Comparison of ENCODE assay signal across 33 cellular contexts in the genomic region with DNA sequence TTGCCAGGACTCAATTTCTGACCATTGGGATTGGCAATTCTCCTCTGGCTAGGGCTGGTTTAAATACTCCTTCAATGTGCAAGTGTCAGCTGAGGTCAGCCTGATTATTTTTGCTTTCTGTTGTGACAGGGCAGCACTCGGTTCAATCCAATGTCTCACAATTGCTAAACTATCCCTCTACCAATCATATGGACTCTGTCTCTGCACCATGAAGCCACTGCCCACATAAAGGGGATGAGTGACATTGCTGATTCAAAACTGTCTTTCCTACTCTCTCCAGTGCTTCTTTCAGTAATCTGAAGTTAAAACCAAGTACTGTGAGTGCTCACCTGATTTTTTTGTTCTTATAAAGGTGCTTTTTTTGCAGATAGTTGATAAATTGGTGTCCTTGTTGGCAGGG.
"Had no signal": no experiment of that assay in that cellular context is flagged by ENCODE, and none has a peak within 500 bp of the region (broad histone marks: within the 10 kb centered on the region; RNA-seq: fewer than 3 reads in every experiment).

No MANE protein-coding gene starts in this region.

- H3K27me3 ChIP-seq: adrenal gland, ascending aorta, body of pancreas, brain microvascular endothelial cell, breast epithelium, cardiac muscle cell had no signal

- H3K4me3 ChIP-seq: adrenal gland, ascending aorta, body of pancreas, breast epithelium, cardiac muscle cell had no signal

- ATAC-seq: activated naive CD4-positive, alpha-beta T cell treated with anti-CD3 and anti-CD28 coated beads, Interleukin-2, amount 50 U/mL, for 72 hours; activated naive CD8-positive, alpha-beta T cell treated with anti-CD3 and anti-CD28 coated beads, Interleukin-2, amount 50 U/mL, for 24 hours; activated T-cell treated with anti-CD3 and anti-CD28 coated beads, Interleukin-2, amount 50 U/mL, for 4 hours; activated T-cell treated with anti-CD3 and anti-CD28 coated beads, Interleukin-2, amount 50 U/mL, for 72 hours; activated T-helper 17 cell treated with anti-CD3 and anti-CD28 coated beads, Interleukin-2, amount 50 U/mL, for 72 hours; body of pancreas had no signal

- H3K4me1 ChIP-seq: adrenal gland, ascending aorta, body of pancreas, breast epithelium had no signal

- H3K9me3 ChIP-seq: adrenal gland, ascending aorta, body of pancreas, breast epithelium had no signal

- H3K27ac ChIP-seq: adrenal gland, ascending aorta, body of pancreas, brain microvascular endothelial cell, breast epithelium, cardiac muscle cell had no signal

- H3K36me3 ChIP-seq: adrenal gland, ascending aorta, brain microvascular endothelial cell, breast epithelium, cardiac muscle cell had no signal

- DNase-seq: activated effector memory CD4-positive, alpha-beta T cell treated with anti-CD3 and anti-CD28 coated beads, Interleukin-2, amount 50 U/mL, for 16 hours; activated effector memory CD4-positive, alpha-beta T cell treated with Interleukin-2 at 50 U/mL for 16 hours; activated gamma-delta T cell; activated gamma-delta T cell treated with Interleukin-2 at 50 U/mL for 16 hours; activated naive CD4-positive, alpha-beta T cell; activated naive CD4-positive, alpha-beta T cell treated with anti-CD3 and anti-CD28 coated beads for 36 hours; activated naive CD4-positive, alpha-beta T cell treated with anti-CD3 and anti-CD28 coated beads, Interleukin-2, amount 10 ng/mL, durations not matched to agents 7 days and 5 days; activated naive CD4-positive, alpha-beta T cell treated with anti-CD3 and anti-CD28 coated beads, Interleukin-2, amount 50 U/mL, for 16 hours; activated naive CD4-positive, alpha-beta T cell treated with Interleukin-2 at 50 U/mL for 16 hours; activated naive CD8-positive, alpha-beta T cell treated with anti-CD3 and anti-CD28 coated beads for 36 hours; activated naive CD8-positive, alpha-beta T cell treated with anti-CD3 and anti-CD28 coated beads, Interleukin-2, amount 10 ng/mL, durations not matched to agents 7 days and 5 days; activated naive CD8-positive, alpha-beta T cell treated with anti-CD3 and anti-CD28 coated beads, Interleukin-2, amount 50 U/mL, for 24 hours; activated T-cell treated with anti-CD3 and anti-CD28 coated beads for 4 hours; activated T-cell treated with anti-CD3 and anti-CD28 coated beads, Interleukin-2, amount 50 U/mL, for 1 hour; activated T-cell treated with anti-CD3 and anti-CD28 coated beads, Interleukin-2, amount 50 U/mL, for 24 hours; activated T-cell treated with anti-CD3 and anti-CD28 coated beads, Interleukin-2, amount 50 U/mL, for 4 hours; activated T-cell treated with anti-CD3 and anti-CD28 coated beads, Interleukin-2, amount 50 U/mL, for 48 hours; activated T-cell treated with anti-CD3 and anti-CD28 coated beads, Interleukin-2, amount 50 U/mL, for 72 hours; adrenal gland; amniotic stem cell; amygdala; anterior cingulate cortex; aorta; body of pancreas; brain microvascular endothelial cell; caudate nucleus; central memory CD4-positive, alpha-beta T cell; cerebellar nuclear complex had no signal
